1 cellular context compared by ENCODE assay signal in genomic region chr11:126638663-126639062, GRCh38.
TF ChIP-seq lines count a peak whose summit lies in the region.

No MANE protein-coding gene starts in this region.

TF ChIP-seq in liver, 16 proteins besides CTCF, POLR2A, EP300 and RAD21:
- no peak for TF ChIP-seq REST (IDR thresholded peaks at IDR 0.05)
- no peak for TF ChIP-seq NR2F2 (IDR thresholded peaks at IDR 0.05)
- TF ChIP-seq, protein P1, sequence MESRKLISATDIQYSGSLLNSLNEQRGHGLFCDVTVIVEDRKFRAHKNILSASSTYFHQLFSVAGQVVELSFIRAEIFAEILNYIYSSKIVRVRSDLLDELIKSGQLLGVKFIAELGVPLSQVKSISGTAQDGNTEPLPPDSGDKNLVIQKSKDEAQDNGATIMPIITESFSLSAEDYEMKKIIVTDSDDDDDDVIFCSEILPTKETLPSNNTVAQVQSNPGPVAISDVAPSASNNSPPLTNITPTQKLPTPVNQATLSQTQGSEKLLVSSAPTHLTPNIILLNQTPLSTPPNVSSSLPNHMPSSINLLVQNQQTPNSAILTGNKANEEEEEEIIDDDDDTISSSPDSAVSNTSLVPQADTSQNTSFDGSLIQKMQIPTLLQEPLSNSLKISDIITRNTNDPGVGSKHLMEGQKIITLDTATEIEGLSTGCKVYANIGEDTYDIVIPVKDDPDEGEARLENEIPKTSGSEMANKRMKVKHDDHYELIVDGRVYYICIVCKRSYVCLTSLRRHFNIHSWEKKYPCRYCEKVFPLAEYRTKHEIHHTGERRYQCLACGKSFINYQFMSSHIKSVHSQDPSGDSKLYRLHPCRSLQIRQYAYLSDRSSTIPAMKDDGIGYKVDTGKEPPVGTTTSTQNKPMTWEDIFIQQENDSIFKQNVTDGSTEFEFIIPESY (IDR thresholded peaks at IDR 0.05): no peak
- TF ChIP-seq FOXA2 (IDR thresholded peaks at IDR 0.05): no peak
- TF ChIP-seq SP1 (IDR thresholded peaks at IDR 0.05): peak; percentile 32
- no peak for TF ChIP-seq JUND (IDR thresholded peaks at IDR 0.05)
- TF ChIP-seq EGR1 (IDR thresholded peaks at IDR 0.05; ENCODE audit: low read depth in 2 of 2): no peak
- peak; percentile 28 to 40 for TF ChIP-seq RXRA (IDR thresholded peaks at IDR 0.05)
- TF ChIP-seq, protein P2, sequence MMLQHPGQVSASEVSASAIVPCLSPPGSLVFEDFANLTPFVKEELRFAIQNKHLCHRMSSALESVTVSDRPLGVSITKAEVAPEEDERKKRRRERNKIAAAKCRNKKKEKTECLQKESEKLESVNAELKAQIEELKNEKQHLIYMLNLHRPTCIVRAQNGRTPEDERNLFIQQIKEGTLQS (IDR thresholded peaks at IDR 0.05): no peak
- TF ChIP-seq HNF4G (IDR thresholded peaks at IDR 0.05): no peak
- TF ChIP-seq MAX (IDR thresholded peaks at IDR 0.05): no peak
- TF ChIP-seq YY1 (IDR thresholded peaks at IDR 0.05): no peak
- TF ChIP-seq GABPA (IDR thresholded peaks at IDR 0.05 in 1 of 2, conservative IDR thresholded peaks at IDR 0.05 in 1 of 2): no peak
- TF ChIP-seq HNF4A (conservative IDR thresholded peaks at IDR 0.05): peak; percentile 25 to 50
- no peak for TF ChIP-seq FOXA1 (IDR thresholded peaks at IDR 0.05)
- no peak for TF ChIP-seq TAF1 (conservative IDR thresholded peaks at IDR 0.05)
TF ChIP-seq in liver: peak in this region for 3.
